ENCODE assay signal across 12 cellular contexts in genomic region chr15:64112077-64112772, GRCh38. TPM values are rescaled to one million over a fixed set of nuclear protein-coding genes. Genes with fewer than 3 reads are reported as not detected.
DNase-seq lines count a peak whose midpoint lies in the region; ATAC-seq and TF ChIP-seq lines count a peak whose summit lies in the region.
"Had no signal": no experiment of that assay in that cellular context is flagged by ENCODE, and none has a peak within 500 bp of the region (broad histone marks: within the 10 kb centered on the region; RNA-seq: fewer than 3 reads in every experiment).

No MANE protein-coding gene starts in this region.

- intact Hi-C loops in natural killer cell (cut with micrococcal nuclease) (no loop called here), upper lobe of right lung (cut with DNase I) (no loop called here)

- no peaks in the 10 kb centered on the region for H3K9me3 Mint-ChIP-seq in natural killer cell treated with Interleukin-12 subunit alpha and Interleukin-12 subunit beta and Interleukin-15 and Interleukin-18, amount 100 ng/mL, for 72 hours
- H3K9me3 Mint-ChIP-seq in natural killer cell, result no peaks in the 10 kb centered on the region
- H3K9me3 Mint-ChIP-seq: H9 had no signal

- no peaks in the 10 kb centered on the region for H3K27me3 Mint-ChIP-seq in natural killer cell treated with Interleukin-12 subunit alpha and Interleukin-12 subunit beta and Interleukin-15 and Interleukin-18, amount 100 ng/mL, for 72 hours
- no peaks in the 10 kb centered on the region for H3K27me3 Mint-ChIP-seq in natural killer cell (ENCODE audit: low read depth in 2 of 2)

- peaks cover 34% of the 10 kb centered on the region for H3K4me1 ChIP-seq in upper lobe of right lung
- H3K4me1 ChIP-seq: SJCRH30 had no signal

- no peak overlapping the region for H3K4me3 ChIP-seq in upper lobe of right lung
- H3K4me3 ChIP-seq: esophagus squamous epithelium, SJCRH30 had no signal

- no peak for TF ChIP-seq CTCF in natural killer cell (IDR thresholded peaks at IDR 0.05)
- no peak for TF ChIP-seq CTCF in upper lobe of right lung (IDR thresholded peaks at IDR 0.05)

- peaks cover 31% of the 10 kb centered on the region in 2 donors for H3K4me1 Mint-ChIP-seq in natural killer cell treated with Interleukin-12 subunit alpha and Interleukin-12 subunit beta and Interleukin-15 and Interleukin-18, amount 100 ng/mL, for 72 hours (ENCODE audit: low read depth in 2 of 2)
- H3K4me1 Mint-ChIP-seq in natural killer cell, result peaks cover 46 to 52% of the 10 kb centered on the region in 2 donors

- ATAC-seq in natural killer cell treated with Interleukin-12 subunit alpha and Interleukin-12 subunit beta and Interleukin-15 and Interleukin-18, amount 100 ng/mL, for 72 hours, result no peak
- ATAC-seq in natural killer cell, result no peak
- ATAC-seq in left lobe of liver, result peak; percentile 89
- peak; percentile 28 for ATAC-seq in upper lobe of right lung
- no peak for ATAC-seq in GM21528 (IDR thresholded peaks at IDR 0.05; ENCODE audit: low FRiP score, unreplicated experiment)
- ATAC-seq: left colon had no signal

- H3K27ac Mint-ChIP-seq in natural killer cell treated with Interleukin-12 subunit alpha and Interleukin-12 subunit beta and Interleukin-15 and Interleukin-18, amount 100 ng/mL, for 72 hours, result peak overlapping the region; percentile 2 to 62
- peak overlapping the region in 1 of 2 donors; percentile 31 for H3K27ac Mint-ChIP-seq in natural killer cell

- no peaks in the 10 kb centered on the region for H3K9me3 ChIP-seq in upper lobe of right lung
- H3K9me3 ChIP-seq: esophagus squamous epithelium, SJCRH30 had no signal

- H3K36me3 ChIP-seq in upper lobe of right lung, result peaks cover 49% of the 10 kb centered on the region

- no peak for DNase-seq in natural killer cell treated with Interleukin-12 subunit alpha and Interleukin-12 subunit beta and Interleukin-15 and Interleukin-18, amount 100 ng/mL, for 72 hours (ENCODE audit: low spot score)
- DNase-seq in natural killer cell (no peak), left lobe of liver (ENCODE audit: low spot score) (no peak), upper lobe of right lung (no peak), DMS153 (lab: John Stamatoyannopoulos, UW) (no peak)
- DNase-seq: aorta, esophagus squamous epithelium, GDM1, H9, left colon, SJCRH30 had no signal

- no peaks in the 10 kb centered on the region for H3K27me3 ChIP-seq in upper lobe of right lung
- H3K27me3 ChIP-seq: esophagus squamous epithelium, SJCRH30 had no signal

- no peak overlapping the region for H3K4me3 Mint-ChIP-seq in natural killer cell treated with Interleukin-12 subunit alpha and Interleukin-12 subunit beta and Interleukin-15 and Interleukin-18, amount 100 ng/mL, for 72 hours
- no peak overlapping the region for H3K4me3 Mint-ChIP-seq in natural killer cell
- H3K4me3 Mint-ChIP-seq: H9 had no signal

- H3K36me3 Mint-ChIP-seq in natural killer cell treated with Interleukin-12 subunit alpha and Interleukin-12 subunit beta and Interleukin-15 and Interleukin-18, amount 100 ng/mL, for 72 hours, result peaks cover 21% of the 10 kb centered on the region
- H3K36me3 Mint-ChIP-seq in natural killer cell, result peaks cover 20% of the 10 kb centered on the region

- no peak overlapping the region for H3K27ac ChIP-seq in upper lobe of right lung
- H3K27ac ChIP-seq: esophagus squamous epithelium, SJCRH30 had no signal

RNA-seq across cellular contexts. Expression of gene SNX1, which starts 16.4 kb away (rescaled TPM):
- 100 to 1,000 TPM; 119 to 132 TPM for total RNA-seq in natural killer cell treated with Interleukin-12 subunit alpha and Interleukin-12 subunit beta and Interleukin-15 and Interleukin-18, amount 100 ng/mL, for 72 hours
- total RNA-seq in natural killer cell (100 to 1,000 TPM; 110 to 141 (median 111) TPM), left lobe of liver (66.2 TPM), upper lobe of right lung (162 TPM)

RNA-seq across cellular contexts. Expression of gene CIAO2A, which starts 18.6 kb away (rescaled TPM):
- total RNA-seq in natural killer cell treated with Interleukin-12 subunit alpha and Interleukin-12 subunit beta and Interleukin-15 and Interleukin-18, amount 100 ng/mL, for 72 hours, result 10 to 100 TPM; 55.7 to 65.4 TPM
- 10 to 100 TPM; 20.2 to 23.9 (median 22.9) TPM for total RNA-seq in natural killer cell
- total RNA-seq in left lobe of liver, result 70.2 TPM
- total RNA-seq in upper lobe of right lung, result 54.9 TPM

RNA-seq across cellular contexts. Expression of gene SNX22, which starts 39.3 kb away (rescaled TPM):
- total RNA-seq in natural killer cell treated with Interleukin-12 subunit alpha and Interleukin-12 subunit beta and Interleukin-15 and Interleukin-18, amount 100 ng/mL, for 72 hours, result under 1 TPM in 1 of 2 donors, not detected in 1; 0.07 TPM
- total RNA-seq in natural killer cell, result under 1 TPM; 0.41 to 0.80 (median 0.75) TPM
- total RNA-seq in left lobe of liver, result 1.2 TPM
- 28.3 TPM for total RNA-seq in upper lobe of right lung

RNA-seq across cellular contexts. Expression of gene PPIB, which starts 50.6 kb away (rescaled TPM):
- 100 to 1,000 TPM; 490 to 530 TPM for total RNA-seq in natural killer cell treated with Interleukin-12 subunit alpha and Interleukin-12 subunit beta and Interleukin-15 and Interleukin-18, amount 100 ng/mL, for 72 hours
- 100 to 1,000 TPM; 234 to 298 (median 251) TPM for total RNA-seq in natural killer cell
- 474 TPM for total RNA-seq in left lobe of liver
- 389 TPM for total RNA-seq in upper lobe of right lung

Comparison
In these comparisons a context has a peak if more than half of its experiments do, and no peak if none do; other contexts are left out.
1. ATAC-seq: peak in left lobe of liver (single experiment) and upper lobe of right lung (single experiment); none in natural killer cell treated with Interleukin-12 subunit alpha and Interleukin-12 subunit beta and Interleukin-15 and Interleukin-18, amount 100 ng/mL, for 72 hours (0 of 2), natural killer cell (0 of 3) and GM21528 (single experiment).
2. RNA of gene SNX22, which starts 39.3 kb away (total RNA-seq): 28.3 TPM in upper lobe of right lung (single experiment); 1.2 TPM in left lobe of liver (single experiment), 0.41 to 0.80 TPM in natural killer cell and 0.07 TPM in natural killer cell treated with Interleukin-12 subunit alpha and Interleukin-12 subunit beta and Interleukin-15 and Interleukin-18, amount 100 ng/mL, for 72 hours; every median in the first group is over 10 times any median in the second.